12 cellular contexts compared by ENCODE assay signal in the genomic region with DNA sequence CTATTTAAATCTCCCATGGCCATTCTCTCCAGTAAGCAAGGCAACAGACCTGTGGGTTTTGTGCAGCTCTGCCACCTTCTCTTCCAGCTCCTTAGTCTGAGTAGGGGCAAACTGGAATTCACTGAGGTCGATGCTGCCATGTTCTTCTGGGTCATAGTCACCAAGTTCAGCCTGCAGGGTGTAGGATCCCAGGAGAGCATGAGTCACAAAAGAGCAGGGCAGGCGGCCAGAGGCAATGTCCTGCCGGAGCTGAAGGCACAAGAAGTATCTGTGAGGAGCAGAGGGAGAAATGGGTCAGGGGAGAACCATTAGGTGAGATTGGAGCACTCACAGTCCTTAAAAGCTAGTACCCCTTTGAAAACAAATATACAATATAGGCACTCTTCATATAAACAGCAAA.
A peak's percentile ranks its signal among the peaks of the same experiment; 100 is the strongest.
DNase-seq lines count a peak whose midpoint lies in the region; ATAC-seq and TF ChIP-seq lines count a peak whose summit lies in the region.
"Had no signal": no experiment of that assay in that cellular context is flagged by ENCODE, and none has a peak within 500 bp of the region (broad histone marks: within the 10 kb centered on the region; RNA-seq: fewer than 3 reads in every experiment).

No MANE protein-coding gene starts in this region.

- DNase-seq in AG08396 (ENCODE audit: low spot score), result peak; percentile 58
- peak; percentile 93 for DNase-seq in M059J (ENCODE audit: low read depth)
- DNase-seq in coronary artery (ENCODE audit: low spot score), result peak; percentile 79
- peak; percentile 68 for DNase-seq in myocyte (ENCODE audit: low read depth)
- no peak for DNase-seq in HAP-1 (ENCODE audit: low spot score in 2 of 2)
- DNase-seq in activated naive CD4-positive, alpha-beta T cell treated with anti-CD3 and anti-CD28 coated beads, Interleukin-2, amount 50 U/mL, for 16 hours, result no peak
- DNase-seq: colonic mucosa, NCI-H748 treated with DMSO at 0.1 percent for 48 hours had no signal

- no peak for TF ChIP-seq CTCF in coronary artery (IDR thresholded peaks at IDR 0.05)

- H3K4me3 ChIP-seq in coronary artery, result no peak overlapping the region
- no peak overlapping the region for H3K4me3 ChIP-seq in HAP-1
- H3K4me3 ChIP-seq: BLaER1, colonic mucosa, thyroid gland had no signal

- H3K27me3 ChIP-seq in HAP-1 (ENCODE audit: low read depth), result no peaks in the 10 kb centered on the region
- H3K27me3 ChIP-seq: BLaER1, colonic mucosa, thyroid gland had no signal

- no peaks in the 10 kb centered on the region; the same call in 1 of the 2 replicates for H3K36me3 ChIP-seq in HAP-1 (replicated peaks)
- H3K36me3 ChIP-seq: colonic mucosa, thyroid gland had no signal

- peaks cover 24% of the 10 kb centered on the region for H3K4me1 ChIP-seq in HAP-1
- H3K4me1 ChIP-seq: BLaER1, colonic mucosa, thyroid gland had no signal

- in situ Hi-C loops in HAP-1 (cut with MboI; ENCODE audit: low sequenced_read_pairs), result no loop called here

- no peak overlapping the region for H3K27ac ChIP-seq in coronary artery
- H3K27ac ChIP-seq: BLaER1, colonic mucosa, thyroid gland had no signal

- H3K9me3 ChIP-seq in HAP-1, result no peaks in the 10 kb centered on the region
- H3K9me3 ChIP-seq: BLaER1, colonic mucosa, thyroid gland had no signal

- ATAC-seq in HG02970 (IDR thresholded peaks at IDR 0.05; ENCODE audit: low FRiP score, unreplicated experiment) (no peak), HG02610 (IDR thresholded peaks at IDR 0.05; ENCODE audit: unreplicated experiment) (no peak)

Comparison
In these comparisons a context has a peak if more than half of its experiments do, and no peak if none do; other contexts are left out.
1. DNase-seq: peak in AG08396 (single experiment), M059J (single experiment), coronary artery (single experiment) and myocyte (single experiment); none in HAP-1 (0 of 2) and activated naive CD4-positive, alpha-beta T cell treated with anti-CD3 and anti-CD28 coated beads, Interleukin-2, amount 50 U/mL, for 16 hours (single experiment).